Comparison of ENCODE assay signal across 1 cellular context in the genomic region with DNA sequence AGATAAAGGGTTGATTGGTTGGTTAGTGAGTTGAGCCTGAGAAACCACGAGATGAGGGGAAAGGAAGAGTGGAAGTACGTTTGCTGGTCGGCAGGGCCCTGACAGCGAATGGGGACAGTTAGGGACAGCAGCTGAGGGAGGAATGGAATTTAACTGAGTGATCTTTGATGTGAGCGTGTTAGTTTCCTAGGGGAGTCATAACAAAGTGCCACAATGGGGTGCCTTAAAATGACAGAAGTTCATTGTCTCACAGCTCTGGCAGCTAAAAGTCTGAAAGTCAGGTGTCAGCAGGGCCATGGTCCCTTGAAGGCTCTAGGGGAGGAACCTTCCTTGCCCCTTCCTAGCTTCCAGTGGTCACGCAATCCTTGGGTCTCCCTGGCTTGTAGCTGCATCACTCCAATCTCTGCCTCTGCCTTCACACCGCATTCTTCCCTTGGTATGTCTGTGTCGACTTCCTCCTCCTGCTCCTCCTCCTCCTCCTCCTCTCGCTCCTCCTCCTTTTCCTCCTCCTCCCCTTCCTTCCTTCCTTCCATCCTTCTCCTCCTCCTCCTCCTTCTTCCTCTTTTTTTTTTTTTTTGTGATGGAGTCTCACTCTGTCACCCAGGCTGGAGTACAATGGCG.
TF ChIP-seq lines count a peak whose summit lies in the region.

No MANE protein-coding gene starts in this region.

TF ChIP-seq in IMR-90, 13 proteins besides CTCF, POLR2A, EP300 and RAD21:
- no peak for TF ChIP-seq ELK1 (IDR thresholded peaks at IDR 0.05; ENCODE audit: borderline replicate concordance, low read depth, low read length)
- TF ChIP-seq FOS (IDR thresholded peaks at IDR 0.05; ENCODE audit: low read depth, low read length) = no peak
- TF ChIP-seq CEBPB (IDR thresholded peaks at IDR 0.05; ENCODE audit: low read depth, low read length) = no peak
- no peak for TF ChIP-seq CHD1 (IDR thresholded peaks at IDR 0.05; ENCODE audit: low read depth, low read length)
- TF ChIP-seq, protein P1, sequence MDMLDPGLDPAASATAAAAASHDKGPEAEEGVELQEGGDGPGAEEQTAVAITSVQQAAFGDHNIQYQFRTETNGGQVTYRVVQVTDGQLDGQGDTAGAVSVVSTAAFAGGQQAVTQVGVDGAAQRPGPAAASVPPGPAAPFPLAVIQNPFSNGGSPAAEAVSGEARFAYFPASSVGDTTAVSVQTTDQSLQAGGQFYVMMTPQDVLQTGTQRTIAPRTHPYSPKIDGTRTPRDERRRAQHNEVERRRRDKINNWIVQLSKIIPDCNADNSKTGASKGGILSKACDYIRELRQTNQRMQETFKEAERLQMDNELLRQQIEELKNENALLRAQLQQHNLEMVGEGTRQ (IDR thresholded peaks at IDR 0.05; ENCODE audit: low read depth, low read length) = no peak
- TF ChIP-seq MAZ (IDR thresholded peaks at IDR 0.05; ENCODE audit: borderline replicate concordance, low read depth, low read length) = no peak
- TF ChIP-seq MAFK (IDR thresholded peaks at IDR 0.05; ENCODE audit: low read depth, low read length) = no peak
- no peak for TF ChIP-seq RCOR1 (IDR thresholded peaks at IDR 0.05; ENCODE audit: insufficient replicate concordance, low read length)
- TF ChIP-seq NFE2L2 (IDR thresholded peaks at IDR 0.05; ENCODE audit: low read depth, low read length) = no peak
- TF ChIP-seq RFX5 (IDR thresholded peaks at IDR 0.05; ENCODE audit: low read depth, low read length) = no peak
- no peak for TF ChIP-seq MXI1 (IDR thresholded peaks at IDR 0.05; ENCODE audit: borderline replicate concordance, low read depth, low read length)
- no peak for TF ChIP-seq BHLHE40 (IDR thresholded peaks at IDR 0.05; ENCODE audit: low read depth, low read length)
- TF ChIP-seq SMC3 (IDR thresholded peaks at IDR 0.05; ENCODE audit: low read depth, low read length) = no peak
